In genomic region chr3:33645060-33645841, GRCh38 we compare ENCODE assay signal across 8 cellular contexts.
DNase-seq lines count a peak whose midpoint lies in the region; ATAC-seq, FAIRE-seq and TF ChIP-seq lines count a peak whose summit lies in the region.

No MANE protein-coding gene starts in this region.

- no peak for TF ChIP-seq EP300 in GM12878 (IDR thresholded peaks at IDR 0.05; ENCODE audit: borderline replicate concordance in 1 of 2, control insufficient read depth in 1 of 2, low read depth in 2 of 2, low read length in 2 of 2)

- in situ Hi-C loops in GM12878 (cut with MboI): no loop called here

- H3K36me3 ChIP-seq in GM12878 (ENCODE audit: control insufficient read depth in 2 of 2, insufficient read depth in 2 of 2, low read length in 1 of 2): no peaks in the 10 kb centered on the region; a peak in 1 of 4 replicates

- H3K4me3 ChIP-seq in GM12878: no peak overlapping the region

- CTCF ChIA-PET in GM12878 (lab: Yijun Ruan, JAX): interaction anchor here (0.6 to 2.2 kb wide), 11 partner anchors 9 to 154 kb away, joined by 3 to 9 read pairs (median 3); partner anchors contain the start of gene CLASP2

- no peaks in the 10 kb centered on the region for H3K4me1 ChIP-seq in GM12878 (ENCODE audit: control insufficient read depth, insufficient read depth, low read length)

- intact Hi-C loops in GM12878 (cut with micrococcal nuclease; ENCODE audit: unreplicated experiment): no loop called here

- TF ChIP-seq CTCF in D721Med (IDR thresholded peaks at IDR 0.05; ENCODE audit: insufficient read depth, missing control alignments) (no peak), GM12878 (IDR thresholded peaks at IDR 0.05 in 2 of 3, conservative IDR thresholded peaks at IDR 0.05 in 1 of 3; ENCODE audit: control insufficient read depth in 2 of 3, extremely low read depth in 1 of 3, insufficient read depth in 1 of 3, low read depth in 3 of 3, low read length in 3 of 3) (no peak)

- 99% methylated on average over 5 of the region's 5 CpGs for WGBS in GM12878 (ENCODE audit: insufficient coverage, insufficient replicate concordance, low lambda C conversion rate, missing lambda C conversion rate)

- H4K20me1 ChIP-seq in GM12878 (ENCODE audit: control insufficient read depth, insufficient read depth): no peaks in the 10 kb centered on the region

- FAIRE-seq in D721Med (lab: Jason Lieb, UNC) (peak; percentile 88), GM12878 (lab: Jason Lieb, UNC) (no peak)

- SMC1A ChIA-PET in GM12878 (lab: Charles Lee; ENCODE audit: uncharacterized antibody, unreplicated experiment): interaction anchor here (0.6 to 1.8 kb wide), 8 partner anchors 9 to 510 kb away, joined by 3 to 5 read pairs (median 4); no protein-coding TSS in a partner anchor

- H3K9me3 ChIP-seq in GM12878 (replicated peaks; ENCODE audit: control insufficient read depth, insufficient read depth, low read length): no peaks in the 10 kb centered on the region

- H3K4me2 ChIP-seq in GM12878 (ENCODE audit: control insufficient read depth, insufficient read depth): no peak overlapping the region

- RAD21 ChIA-PET in GM12878 (lab: Charles Lee; ENCODE audit: unreplicated experiment): interaction anchor here (1.3 to 2.3 kb wide), 2 partner anchors 8 to 14 kb away, joined by 5 to 8 read pairs; no protein-coding TSS in a partner anchor

- no TSS peak for BruUV-seq in GM12878 (replicated peaks; lab: Mats Ljungman, UMichigan)

- POLR2A ChIA-PET in GM12878 (lab: Charles Lee): interaction anchor here (0.6 kb wide), 1 partner anchor 12 kb away, joined by 4 read pairs; no protein-coding TSS in a partner anchor

- TF ChIP-seq POLR2A in GM12878 (IDR thresholded peaks at IDR 0.05; ENCODE audit: low read depth, low read length): no peak

- ATAC-seq in GM12878 (no peak), HG03442 (IDR thresholded peaks at IDR 0.05; ENCODE audit: unreplicated experiment) (no peak)

- TF ChIP-seq RAD21 in GM12878 (IDR thresholded peaks at IDR 0.05; ENCODE audit: insufficient read depth, low read depth, low read length): no peak

- no peak overlapping the region for H2AFZ ChIP-seq in GM12878 (ENCODE audit: control insufficient read depth, low read depth, low read length)

- DNase-seq in D721Med (ENCODE audit: insufficient read length, low spot score) (peak; percentile 26), NCI-H2227 (lab: John Stamatoyannopoulos, UW; ENCODE audit: unreplicated experiment) (peak; percentile 55), GM12878 (ENCODE audit: low read depth, low spot score) (no peak), iPS-NIHi11 (ENCODE audit: low spot score) (peak; percentile 62), ecto neural progenitor cell (ENCODE audit: low spot score) (no peak), amniotic stem cell (lab: John Stamatoyannopoulos, UW) (no peak)
- DNase-seq in stimulated activated CD4-positive, alpha-beta T cell treated with anti-CD3 and anti-CD28 coated beads, TNF-alpha, amount 100 ng/mL, for 48 hours (ENCODE audit: low read depth in 3 of 3): peak in 2 of 3 donors; percentile 3 to 11

- H3K27ac ChIP-seq in GM12878 (ENCODE audit: control insufficient read depth, insufficient read depth): no peak overlapping the region

- no peaks in the 10 kb centered on the region for H3K79me2 ChIP-seq in GM12878 (ENCODE audit: control insufficient read depth, insufficient read depth, low read length)

- no peak overlapping the region for H3K9ac ChIP-seq in GM12878 (ENCODE audit: control insufficient read depth, insufficient read depth, low read length)

- no peaks in the 10 kb centered on the region for H3K27me3 ChIP-seq in GM12878 (replicated peaks in 1 of 2; ENCODE audit: control insufficient read depth in 2 of 2, insufficient read depth in 2 of 2, low read length in 1 of 2)

TF ChIP-seq in GM12878, 131 proteins besides CTCF, POLR2A, EP300 and RAD21:
- TF ChIP-seq FOXM1 (IDR thresholded peaks at IDR 0.05; ENCODE audit: low read depth, low read length) (no peak), ATF7 (IDR thresholded peaks at IDR 0.05; ENCODE audit: low read depth) (peak; percentile 48; the same call in 1 of the 2 replicates)
TF ChIP-seq in GM12878: peak in this region for 1.

Comparison
In these comparisons a context has a peak if more than half of its experiments do, and no peak if none do; other contexts are left out.
1. DNase-seq: peak in D721Med (single experiment), NCI-H2227 (single experiment), iPS-NIHi11 (single experiment) and stimulated activated CD4-positive, alpha-beta T cell treated with anti-CD3 and anti-CD28 coated beads, TNF-alpha, amount 100 ng/mL, for 48 hours (2 of 3); none in GM12878 (single experiment), ecto neural progenitor cell (single experiment) and amniotic stem cell (single experiment).